Comparison of ENCODE assay signal across 9 cellular contexts in genomic region chr17:3659541-3660111, GRCh38. TPM values are rescaled to one million over a fixed set of nuclear protein-coding genes. Genes with fewer than 3 reads are reported as not detected.
DNase-seq lines count a peak whose midpoint lies in the region; TF ChIP-seq lines count a peak whose summit lies in the region.
"Had no signal": no experiment of that assay in that cellular context is flagged by ENCODE, and none has a peak within 500 bp of the region (broad histone marks: within the 10 kb centered on the region; RNA-seq: fewer than 3 reads in every experiment).

No MANE protein-coding gene starts in this region.

- no peak overlapping the region for H2BK120ac ChIP-seq in neuronal stem cell (ENCODE audit: low read depth, low read length)

- no peak overlapping the region for H2BK12ac ChIP-seq in neuronal stem cell (ENCODE audit: low read length)

- H3K27me3 ChIP-seq in subcutaneous abdominal adipose tissue (ENCODE audit: control insufficient read depth in 5 of 5, insufficient read depth in 4 of 5, low read length in 5 of 5) (no peaks in the 10 kb centered on the region), neuronal stem cell (ENCODE audit: control insufficient read depth in 3 of 3, insufficient read depth in 3 of 3, low read depth in 1 of 3, low read length in 3 of 3) (no peaks in the 10 kb centered on the region)

- H3K9ac ChIP-seq in subcutaneous abdominal adipose tissue (ENCODE audit: low read length in 5 of 5): peak overlapping the region in 2 of 5 donors; percentile 41 to 49
- no peak overlapping the region for H3K9ac ChIP-seq in neuronal stem cell (ENCODE audit: low read depth, low read length, poor library complexity)
- H3K9ac ChIP-seq: KMS-11 had no signal

- no CpG with 5 or more reads among the region's 22 CpGs for WGBS in neuronal stem cell (ENCODE audit: extremely low coverage in 2 of 2, insufficient read length in 2 of 2, insufficient replicate concordance in 1 of 2), 2 donors

- no peak overlapping the region for H3K14ac ChIP-seq in neuronal stem cell (ENCODE audit: low read length)

- 0 out of 2 replicates have a peak, but pooled peaks cover 6% of the 10 kb centered on the region for H3K36me3 Mint-ChIP-seq in HFFc6 (ENCODE audit: low read depth)

- peak overlapping the region; percentile 73 for H3K27ac Mint-ChIP-seq in HFFc6

- peak; percentile 53 for TF ChIP-seq CTCF in HFFc6 (IDR thresholded peaks at IDR 0.05)
- TF ChIP-seq CTCF in cardiac fibroblast (IDR thresholded peaks at IDR 0.05; ENCODE audit: low read depth, low read length): peak; percentile 33

- H3K36me3 ChIP-seq in subcutaneous abdominal adipose tissue (ENCODE audit: control insufficient read depth in 5 of 5, insufficient read depth in 5 of 5, low read length in 5 of 5): peaks cover 0 to 71% (median 32%) of the 10 kb centered on the region in 5 donors
- H3K36me3 ChIP-seq in neuronal stem cell (replicated peaks in 1 of 2; ENCODE audit: control insufficient read depth in 2 of 2, insufficient read depth in 2 of 2, low read length in 2 of 2): peaks cover 12 to 42% of the 10 kb centered on the region in 2 donors

- no peak overlapping the region for H2AK5ac ChIP-seq in neuronal stem cell (ENCODE audit: low read depth, low read length)

- H3K9me3 Mint-ChIP-seq in HFFc6: no peaks in the 10 kb centered on the region

- H3K27me3 Mint-ChIP-seq in HFFc6 (ENCODE audit: insufficient read depth): peaks cover 23% of the 10 kb centered on the region

- no peak overlapping the region for H3K23ac ChIP-seq in neuronal stem cell (ENCODE audit: low read depth, low read length, poor library complexity)

- H3K4me2 ChIP-seq in neuronal stem cell (ENCODE audit: insufficient read depth, low read length, poor library complexity, severe bottlenecking): no peak overlapping the region
- H3K4me2 ChIP-seq: KMS-11 had no signal

- H3K18ac ChIP-seq in neuronal stem cell (ENCODE audit: low read length): no peak overlapping the region

- H3K4me1 ChIP-seq in subcutaneous abdominal adipose tissue (ENCODE audit: control insufficient read depth in 5 of 5, insufficient read depth in 5 of 5, low read length in 5 of 5): peaks cover 0 to 28% (median 26%) of the 10 kb centered on the region in 5 donors
- H3K4me1 ChIP-seq in neuronal stem cell (ENCODE audit: control insufficient read depth in 2 of 2, insufficient read depth in 1 of 2, low read depth in 1 of 2, low read length in 2 of 2): peaks cover 0 to 9% of the 10 kb centered on the region in 2 donors

- H3K9me3 ChIP-seq in subcutaneous abdominal adipose tissue (ENCODE audit: control insufficient read depth in 5 of 5, low read length in 5 of 5) (no peaks in the 10 kb centered on the region), neuronal stem cell (replicated peaks in 1 of 2; ENCODE audit: control insufficient read depth in 2 of 2, insufficient read depth in 1 of 2, low read depth in 1 of 2, low read length in 2 of 2) (no peaks in the 10 kb centered on the region)

- peaks cover 1% of the 10 kb centered on the region for H3K79me1 ChIP-seq in neuronal stem cell (ENCODE audit: low read depth, low read length)

- DNase-seq in HFFc6: peak; percentile 85
- DNase-seq in cardiac fibroblast (ENCODE audit: low read depth in 2 of 2): peak; percentile 94 to 95
- DNase-seq in iris pigment epithelial cell (ENCODE audit: low read depth): peak; percentile 83
- no peak for DNase-seq in neuronal stem cell (ENCODE audit: low spot score)
- DNase-seq in mesenteric fat pad (ENCODE audit: low spot score): no peak
- DNase-seq in NCI-H187 (lab: John Stamatoyannopoulos, UW): no peak
- no peak for DNase-seq in NCI-H2196 treated with DMSO at 0.1 percent for 48 hours (lab: John Stamatoyannopoulos, UW; ENCODE audit: unreplicated experiment)

- H3K4ac ChIP-seq in neuronal stem cell (ENCODE audit: low read length): no peak overlapping the region

- H3K4me1 Mint-ChIP-seq in HFFc6 (ENCODE audit: low read depth): peaks cover 14% of the 10 kb centered on the region

- no peak overlapping the region for H4K91ac ChIP-seq in neuronal stem cell (ENCODE audit: low read depth, low read length, poor library complexity)

- peak overlapping the region; percentile 51; the same call in 1 of the 2 replicates for H3K4me3 Mint-ChIP-seq in HFFc6

- H3K4me3 ChIP-seq in cardiac fibroblast (replicated peaks in 1 of 2; ENCODE audit: low read depth in 2 of 2, low read length in 2 of 2) (no peak overlapping the region), subcutaneous abdominal adipose tissue (ENCODE audit: low read depth in 1 of 5, low read length in 5 of 5) (no peak overlapping the region), neuronal stem cell (ENCODE audit: low read length in 2 of 2) (no peak overlapping the region)

- H2BK15ac ChIP-seq in neuronal stem cell (ENCODE audit: low read length): no peak overlapping the region

- H3K27ac ChIP-seq in subcutaneous abdominal adipose tissue (ENCODE audit: low read depth, low read length) (peak overlapping the region; percentile 62), neuronal stem cell (replicated peaks; ENCODE audit: low read length) (no peak overlapping the region)
- H3K27ac ChIP-seq: KMS-11 had no signal

- H2BK5ac ChIP-seq in neuronal stem cell (ENCODE audit: low read length): no peak overlapping the region

- no peak overlapping the region for H4K8ac ChIP-seq in neuronal stem cell (ENCODE audit: low read depth, low read length)

- H2AFZ ChIP-seq in neuronal stem cell (ENCODE audit: low read length): no peak overlapping the region

RNA-seq across cellular contexts. Expression of gene TAX1BP3, which starts 8.8 kb away (rescaled TPM):
- 100 to 1,000 TPM; 289 to 336 (median 313) TPM for total RNA-seq in HFFc6 (2021; fragmentation: NEBNext Ultra II Directional; extraction: Animal tissue kit (Norgen Biotek cat#: 25700))
- polyA plus RNA-seq in neuronal stem cell (2013, experiment 1 of 2): 39.2 TPM
- polyA plus RNA-seq in neuronal stem cell (2013, experiment 2 of 2): 37.4 TPM
- 96.6 TPM for total RNA-seq in mesenteric fat pad

RNA-seq across cellular contexts. Expression of gene EMC6, which starts 9.0 kb away (rescaled TPM):
- 10 to 100 TPM; 57.6 to 66.8 (median 64.1) TPM for total RNA-seq in HFFc6 (2021; fragmentation: NEBNext Ultra II Directional; extraction: Animal tissue kit (Norgen Biotek cat#: 25700))
- polyA plus RNA-seq in neuronal stem cell (2013, experiment 1 of 2): 122 TPM
- 117 TPM for polyA plus RNA-seq in neuronal stem cell (2013, experiment 2 of 2)
- 34.7 TPM for total RNA-seq in mesenteric fat pad

RNA-seq across cellular contexts. Expression of gene CTNS, which starts 23.1 kb away (rescaled TPM):
- 10 to 100 TPM in 1 of 6 experiments, 1 to 10 TPM in 5; 8.8 to 10.2 (median 9.0) TPM for total RNA-seq in HFFc6 (2021; fragmentation: NEBNext Ultra II Directional; extraction: Animal tissue kit (Norgen Biotek cat#: 25700))
- 12.5 TPM for polyA plus RNA-seq in neuronal stem cell (2013, experiment 1 of 2)
- polyA plus RNA-seq in neuronal stem cell (2013, experiment 2 of 2): 12.7 TPM
- total RNA-seq in mesenteric fat pad: 21.6 TPM

RNA-seq across cellular contexts. Expression of gene SHPK, which starts 23.6 kb away (rescaled TPM):
- 10 to 100 TPM in 1 of 6 experiments, 1 to 10 TPM in 5; 7.9 to 10.5 (median 9.1) TPM for total RNA-seq in HFFc6 (2021; fragmentation: NEBNext Ultra II Directional; extraction: Animal tissue kit (Norgen Biotek cat#: 25700))
- polyA plus RNA-seq in neuronal stem cell (2013, experiment 1 of 2): 13.9 TPM
- polyA plus RNA-seq in neuronal stem cell (2013, experiment 2 of 2): 14.1 TPM
- 17.7 TPM for total RNA-seq in mesenteric fat pad

RNA-seq across cellular contexts. Expression of gene P2RX5, which starts 36.3 kb away (rescaled TPM):
- total RNA-seq in HFFc6 (2021; fragmentation: NEBNext Ultra II Directional; extraction: Animal tissue kit (Norgen Biotek cat#: 25700)): 10 to 100 TPM in 2 of 6 experiments, 1 to 10 TPM in 4; 5.2 to 16.1 (median 7.0) TPM
- polyA plus RNA-seq in neuronal stem cell (2013, experiment 1 of 2): 0.31 TPM
- polyA plus RNA-seq in neuronal stem cell (2013, experiment 2 of 2): 0.43 TPM
- total RNA-seq in mesenteric fat pad: 0.29 TPM

Comparison
In these comparisons a context has a peak if more than half of its experiments do, and no peak if none do; other contexts are left out.
1. DNase-seq: peak in HFFc6 (single experiment), cardiac fibroblast (2 of 2) and iris pigment epithelial cell (single experiment); none in neuronal stem cell (single experiment), mesenteric fat pad (single experiment), NCI-H187 (0 of 2) and NCI-H2196 treated with DMSO at 0.1 percent for 48 hours (single experiment).